ENCODE assay signal across 29 cellular contexts in the genomic region with DNA sequence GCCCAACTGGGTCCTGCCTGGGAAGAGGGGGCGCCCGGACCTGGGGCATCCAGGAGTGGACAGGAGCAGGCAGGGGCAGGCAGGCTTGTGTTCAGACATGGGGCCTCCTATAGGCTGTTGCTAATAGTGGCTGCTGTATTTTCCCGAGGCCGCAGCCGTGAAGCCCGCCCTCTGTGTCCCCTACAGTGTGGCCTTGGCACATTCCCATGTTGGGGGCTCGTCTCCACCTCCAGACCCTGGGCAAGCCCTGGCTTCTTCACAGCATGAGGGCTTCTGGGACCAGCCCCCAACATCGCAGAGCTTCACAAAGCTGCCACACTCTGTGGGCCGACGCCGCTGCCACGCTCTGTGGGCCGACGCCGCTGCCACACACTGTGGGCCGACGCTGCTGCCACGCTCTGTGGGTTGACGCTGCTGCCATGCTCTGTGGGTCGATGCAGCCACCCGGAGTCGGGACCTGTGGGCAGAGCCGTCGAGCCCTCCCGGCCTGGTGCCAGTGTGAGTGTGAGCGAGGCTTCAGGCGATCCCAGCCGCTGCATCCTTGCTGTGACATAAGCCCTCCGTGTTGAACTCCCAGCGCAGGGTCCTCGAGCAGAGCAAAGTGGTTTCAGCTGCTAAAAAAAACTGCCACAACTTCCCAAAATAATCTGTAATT.
DNase-seq lines count a peak whose midpoint lies in the region; ATAC-seq and TF ChIP-seq lines count a peak whose summit lies in the region.
"Had no signal": no experiment of that assay in that cellular context is flagged by ENCODE, and none has a peak within 500 bp of the region (broad histone marks: within the 10 kb centered on the region; RNA-seq: fewer than 3 reads in every experiment).

No MANE protein-coding gene starts in this region.

- WGBS in right cardiac atrium: 95% methylated on average over 31 of the region's 31 CpGs
- 93% methylated on average over 31 of the region's 31 CpGs for WGBS in esophagus muscularis mucosa
- WGBS in aorta, 2 donors: 90 to 93% methylated on average over 30 to 31 of the region's 31 CpGs

- H3K4me1 ChIP-seq in right cardiac atrium (ENCODE audit: control insufficient read depth, insufficient read depth, low read length) (no peaks in the 10 kb centered on the region), esophagus muscularis mucosa (peaks cover 17 to 89% (median 74%) of the 10 kb centered on the region in 4 donors), osteoblast (ENCODE audit: insufficient read depth, low read length) (no peaks in the 10 kb centered on the region), aorta (ENCODE audit: control insufficient read depth in 1 of 2, insufficient read depth in 2 of 2, low read length in 2 of 2) (no peaks in the 10 kb centered on the region), HAP-1 (peaks cover 20% of the 10 kb centered on the region)

- H4K20me1 ChIP-seq in osteoblast (ENCODE audit: insufficient read depth, low read length): peaks cover 32% of the 10 kb centered on the region

- peak in 2 of 3 donors; percentile 7 to 50 for DNase-seq in right cardiac atrium
- no peak for DNase-seq in Right ventricle myocardium superior
- no peak for DNase-seq in esophagus muscularis mucosa (ENCODE audit: extremely low spot score)
- peak; percentile 58 for DNase-seq in osteoblast (ENCODE audit: insufficient read length, low spot score, missing footprints)
- peak; percentile 30 to 62 for DNase-seq in aorta
- DNase-seq in HAP-1 (ENCODE audit: low spot score in 2 of 2): no peak
- DNase-seq in DMS53 (lab: John Stamatoyannopoulos, UW): no peak
- DNase-seq: activated CD8-positive, alpha-beta T cell treated with anti-CD3 and anti-CD28 coated beads, Interleukin-2, amount 10 ng/mL, durations not matched to agents 7 days and 5 days; activated naive CD4-positive, alpha-beta T cell treated with anti-CD3 and anti-CD28 coated beads, Interleukin-2, amount 50 U/mL, for 16 hours; anterior cingulate cortex; cortex of kidney; effector memory CD8-positive, alpha-beta T cell; Karpas-422; mammary epithelial cell; NCI-H1417 treated with DMSO at 0.1 percent for 48 hours; NCI-H2081; NCI-H226; NCI-H526 treated with DMSO at 0.1 percent for 48 hours; PC-9; retina; SHP77 treated with DMSO at 0.1 percent for 48 hours; stimulated activated CD8-positive, alpha-beta memory T cell treated with anti-CD3 and anti-CD28 coated beads, Interleukin-4, amount 100 ng/mL, for 48 hours; stimulated activated naive CD8-positive, alpha-beta T cell treated with anti-CD3 and anti-CD28 coated beads, Interleukin-15, amount 100 ng/mL, for 72 hours had no signal

- TF ChIP-seq POLR2A in esophagus muscularis mucosa (IDR thresholded peaks at IDR 0.05; ENCODE audit: low read depth): no peak

- in situ Hi-C loops in HAP-1 (cut with MboI; ENCODE audit: low sequenced_read_pairs): loop anchor here (5.0 to 25.0 kb wide), 2 partner anchors 254 to 434 kb away; no protein-coding TSS in a partner anchor

- TF ChIP-seq CTCF in esophagus muscularis mucosa (IDR thresholded peaks at IDR 0.05) (no peak), osteoblast (IDR thresholded peaks at IDR 0.05; ENCODE audit: extremely low read depth, low read depth, low read length) (no peak)

- H3K4me3 ChIP-seq in right cardiac atrium (ENCODE audit: low read length): no peak overlapping the region
- no peak overlapping the region for H3K4me3 ChIP-seq in esophagus muscularis mucosa
- no peak overlapping the region for H3K4me3 ChIP-seq in osteoblast (ENCODE audit: insufficient read depth, low read length)
- H3K4me3 ChIP-seq in aorta (ENCODE audit: low read length in 2 of 2): no peak overlapping the region
- H3K4me3 ChIP-seq in HAP-1: no peak overlapping the region
- H3K4me3 ChIP-seq: cardiac muscle cell, mucosa of descending colon, ovary, PC-9, tibial nerve had no signal

- H3K27me3 ChIP-seq in right cardiac atrium (ENCODE audit: control insufficient read depth, insufficient read depth) (no peaks in the 10 kb centered on the region), esophagus muscularis mucosa (no peaks in the 10 kb centered on the region), osteoblast (ENCODE audit: insufficient read depth, low read length) (no peaks in the 10 kb centered on the region), aorta (ENCODE audit: control insufficient read depth in 1 of 2, insufficient read depth in 2 of 2, low read length in 1 of 2) (no peaks in the 10 kb centered on the region), HAP-1 (ENCODE audit: low read depth) (no peaks in the 10 kb centered on the region)
- H3K27me3 ChIP-seq: cardiac muscle cell, ovary, tibial nerve had no signal

- H3K4me2 ChIP-seq in osteoblast (ENCODE audit: insufficient read depth, low read length): no peak overlapping the region
- H3K4me2 ChIP-seq: PC-9 had no signal

- H3K9me3 ChIP-seq in right cardiac atrium (ENCODE audit: control insufficient read depth, low read length) (no peaks in the 10 kb centered on the region), esophagus muscularis mucosa (no peaks in the 10 kb centered on the region), osteoblast (ENCODE audit: low read depth, low read length) (no peaks in the 10 kb centered on the region), aorta (ENCODE audit: control insufficient read depth, low read length) (no peaks in the 10 kb centered on the region), HAP-1 (no peaks in the 10 kb centered on the region)
- H3K9me3 ChIP-seq: mucosa of descending colon, ovary, tibial nerve had no signal

- ATAC-seq in right cardiac atrium (no peak), Right ventricle myocardium superior (ENCODE audit: poor library complexity) (no peak), aorta (ENCODE audit: low FRiP score) (no peak), GM18909 (IDR thresholded peaks at IDR 0.05; ENCODE audit: poor library complexity, unreplicated experiment) (no peak)
- ATAC-seq: activated CD8-positive, alpha-beta T cell treated with anti-CD3 and anti-CD28 coated beads, Interleukin-2, amount 10 ng/mL, durations not matched to agents 7 days and 5 days; CD8-positive, alpha-beta T cell; effector memory CD8-positive, alpha-beta T cell; mucosa of descending colon; stimulated activated naive CD8-positive, alpha-beta T cell treated with anti-CD3 and anti-CD28 coated beads, Interleukin-15, amount 100 ng/mL, for 72 hours had no signal

- H2AFZ ChIP-seq in osteoblast (ENCODE audit: low read length): no peak overlapping the region
- H2AFZ ChIP-seq: PC-9 had no signal

- intact Hi-C loops in right cardiac atrium (cut with DNase I) (loop anchor here in 2 of 4 donors (10.0 kb wide), 2 partner anchors 252 to 262 kb away; a partner anchor contains a TSS), Right ventricle myocardium superior (cut with DNase I) (no loop called here), esophagus muscularis mucosa (cut with DNase I) (loop anchor here (10.0 kb wide), 1 partner anchor 262 kb away; no protein-coding TSS in a partner anchor), aorta (cut with DNase I) (no loop called here)

- H3K36me3 ChIP-seq in esophagus muscularis mucosa: peaks cover 4 to 38% (median 28%) of the 10 kb centered on the region in 4 donors
- H3K36me3 ChIP-seq in osteoblast (ENCODE audit: insufficient read depth, low read length): no peaks in the 10 kb centered on the region
- H3K36me3 ChIP-seq in aorta (ENCODE audit: control insufficient read depth in 1 of 2, insufficient read depth in 2 of 2, low read length in 1 of 2): no peaks in the 10 kb centered on the region
- no peaks in the 10 kb centered on the region for H3K36me3 ChIP-seq in HAP-1 (replicated peaks)
- H3K36me3 ChIP-seq: cardiac muscle cell, ovary had no signal

- peaks cover 6% of the 10 kb centered on the region for H3K79me2 ChIP-seq in osteoblast (ENCODE audit: insufficient read depth, low read length)

- H3K27ac ChIP-seq in right cardiac atrium (ENCODE audit: low read length) (no peak overlapping the region), esophagus muscularis mucosa (replicated peaks in 1 of 4) (peak overlapping the region; percentile 17 to 98 (median 95)), osteoblast (ENCODE audit: low read depth, low read length) (no peak overlapping the region), aorta (ENCODE audit: low read depth in 1 of 2, low read length in 2 of 2) (no peak overlapping the region)
- H3K27ac ChIP-seq: cardiac muscle cell, ovary, PC-9 had no signal

- TF ChIP-seq EP300 in esophagus muscularis mucosa (IDR thresholded peaks at IDR 0.05): no peak

Comparison
In these comparisons a context has a peak if more than half of its experiments do, and no peak if none do; other contexts are left out.
1. DNase-seq: peak in right cardiac atrium (2 of 3), osteoblast (single experiment) and aorta (2 of 2); none in Right ventricle myocardium superior (single experiment), esophagus muscularis mucosa (single experiment), HAP-1 (0 of 2) and DMS53 (single experiment).
2. H3K27ac ChIP-seq: peak in esophagus muscularis mucosa (4 of 4); none in right cardiac atrium (single experiment), osteoblast (single experiment) and aorta (0 of 2).